8 cellular contexts compared by ENCODE assay signal in the genomic region with DNA sequence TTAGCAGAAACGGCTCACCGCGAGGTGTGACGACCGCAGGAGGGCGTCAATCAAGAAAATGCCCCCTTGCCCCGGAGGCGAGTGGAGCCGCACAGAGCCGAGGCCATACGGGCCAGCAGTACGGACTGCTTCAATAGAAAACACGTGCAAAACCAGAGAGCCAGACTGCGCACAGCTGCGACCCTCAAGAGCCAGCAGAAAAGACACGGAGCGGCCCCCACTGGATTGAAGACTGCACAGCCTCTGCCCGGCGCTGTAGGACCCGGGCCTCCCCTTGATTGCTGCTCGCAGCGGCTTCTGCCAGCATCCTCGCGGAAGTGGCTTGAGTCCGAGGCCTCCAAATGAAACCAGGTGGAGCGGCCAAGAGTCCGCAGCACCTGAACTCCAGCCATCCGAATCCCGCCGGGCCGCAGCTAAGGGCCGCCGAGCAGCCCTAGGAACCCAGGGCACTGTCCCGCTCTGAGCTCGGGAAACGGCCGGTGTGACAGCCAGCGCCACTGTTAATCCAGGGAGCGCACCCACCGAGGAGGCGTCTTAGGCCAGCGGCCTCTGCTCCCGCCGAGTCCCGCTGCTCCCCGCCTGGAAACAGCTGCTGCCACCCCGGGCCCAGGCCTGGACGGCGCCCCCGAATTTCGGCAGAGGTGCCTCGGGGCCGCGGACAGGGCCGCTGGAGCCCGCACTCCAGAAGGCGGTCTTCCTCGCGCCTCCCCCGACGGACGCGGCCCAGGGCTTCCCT. TPM values are rescaled to one million over a fixed set of nuclear protein-coding genes. Genes with fewer than 3 reads are reported as not detected.
DNase-seq lines count a peak whose midpoint lies in the region; ATAC-seq, FAIRE-seq and TF ChIP-seq lines count a peak whose summit lies in the region.

No MANE protein-coding gene starts in this region.

- no peak overlapping the region for H3K27ac Mint-ChIP-seq in stimulated activated effector memory CD8-positive, alpha-beta T cell treated with anti-CD3 and anti-CD28 coated beads, Interleukin-12 subunit alpha, Interleukin-12 subunit beta, amount 100 ng/mL, for 72 hours

- POLR2A ChIA-PET in K562 (lab: Yijun Ruan, JAX): interaction anchor here (0.5 to 1.9 kb wide), 9 partner anchors 19 to 426 kb away, joined by 3 to 4 read pairs (median 3); no protein-coding TSS in a partner anchor

- CTCF ChIA-PET in K562 (lab: Yijun Ruan, JAX; ENCODE audit: low intra/inter-chr PET ratio): interaction anchor here (0.7 to 0.9 kb wide), 2 partner anchors 65 to 160 kb away, joined by 3 read pairs; no protein-coding TSS in a partner anchor

- TF ChIP-seq CTCF in K562 (IDR thresholded peaks at IDR 0.05 in 2 of 3, conservative IDR thresholded peaks at IDR 0.05 in 1 of 3; ENCODE audit: insufficient read depth in 2 of 3, low read depth in 1 of 3, low read length in 3 of 3): peak; percentile 25 to 44 (median 31); a peak in 3 of 6 replicates

- TF ChIP-seq POLR2A in K562 (conservative IDR thresholded peaks at IDR 0.05): no peak

- H3K4me1 Mint-ChIP-seq in stimulated activated effector memory CD8-positive, alpha-beta T cell treated with anti-CD3 and anti-CD28 coated beads, Interleukin-12 subunit alpha, Interleukin-12 subunit beta, amount 100 ng/mL, for 72 hours: peaks cover 12% of the 10 kb centered on the region

- peaks cover 66% of the 10 kb centered on the region for H3K79me2 ChIP-seq in K562 (ENCODE audit: control insufficient read depth, insufficient read depth, low read length)

- peak overlapping the region; percentile 71 for H3K4me2 ChIP-seq in K562 (ENCODE audit: insufficient read depth, low read length)

- peak; percentile 66 for FAIRE-seq in K562 (lab: Jason Lieb, UNC)

- H3K9me3 ChIP-seq in K562 (replicated peaks; ENCODE audit: control insufficient read depth, insufficient read depth, low read depth, low read length): peaks cover 4% of the 10 kb centered on the region; the same call in 1 of the 2 replicates

- peak in 1 of 2 experiments; percentile 28; a peak in 2 of 4 replicates for TF ChIP-seq RAD21 in K562 (CRISPR knock-in tag; conservative IDR thresholded peaks at IDR 0.05 in 1 of 2, IDR thresholded peaks at IDR 0.05 in 1 of 2)

- no peaks in the 10 kb centered on the region for H3K9me3 Mint-ChIP-seq in stimulated activated effector memory CD8-positive, alpha-beta T cell treated with anti-CD3 and anti-CD28 coated beads, Interleukin-12 subunit alpha, Interleukin-12 subunit beta, amount 100 ng/mL, for 72 hours

- H3K36me3 ChIP-seq in K562 (ENCODE audit: control insufficient read depth, insufficient read depth, low read length): peaks cover 34% of the 10 kb centered on the region

- H3K4me3 ChIP-seq in K562: peak overlapping the region; percentile 93

- no TSS peak for BruUV-seq in K562 (replicated peaks; lab: Mats Ljungman, UMichigan)

- no peaks in the 10 kb centered on the region for H3K9me1 ChIP-seq in K562 (ENCODE audit: control insufficient read depth, insufficient read depth, low read length)

- peak overlapping the region; percentile 65 for H3K4me3 Mint-ChIP-seq in stimulated activated effector memory CD8-positive, alpha-beta T cell treated with anti-CD3 and anti-CD28 coated beads, Interleukin-12 subunit alpha, Interleukin-12 subunit beta, amount 100 ng/mL, for 72 hours

- DNase-seq in ELR (ENCODE audit: low read depth) (peak; percentile 51), HCEC 1CT (peak; percentile 6), NCI-H524 treated with DMSO at 0.1 percent for 48 hours (lab: John Stamatoyannopoulos, UW) (peak; percentile 7), K562 (ENCODE audit: extremely low read depth in 1 of 4, low spot score in 3 of 4) (peak in 3 of 4 experiments; percentile 51 to 71 (median 55)), islet precursor cell (peak; percentile 68)
- peak; percentile 31 to 68 for DNase-seq in stimulated activated effector memory CD8-positive, alpha-beta T cell treated with anti-CD3 and anti-CD28 coated beads, Interleukin-12 subunit alpha, Interleukin-12 subunit beta, amount 100 ng/mL, for 72 hours (ENCODE audit: low spot score in 2 of 2)

- peak overlapping the region; percentile 82 for H3K27ac ChIP-seq in K562 (ENCODE audit: extremely low read depth, low read depth, low read length)

- H4K20me1 ChIP-seq in K562 (replicated peaks; ENCODE audit: control insufficient read depth, insufficient read depth, low read length): 0 out of 2 replicates have a peak, but pooled peaks cover 4% of the 10 kb centered on the region

- H3K4me1 ChIP-seq in K562 (replicated peaks in 1 of 2; ENCODE audit: control insufficient read depth in 2 of 2, insufficient read depth in 2 of 2, low read length in 2 of 2): peaks cover 7 to 33% of the 10 kb centered on the region in 2 experiments; a peak in 4 of 5 replicates

- intact Hi-C loops in K562 (cut with micrococcal nuclease): loop anchor here (2.0 kb wide), 1 partner anchor 142 kb away; no protein-coding TSS in a partner anchor

- H3K36me3 Mint-ChIP-seq in stimulated activated effector memory CD8-positive, alpha-beta T cell treated with anti-CD3 and anti-CD28 coated beads, Interleukin-12 subunit alpha, Interleukin-12 subunit beta, amount 100 ng/mL, for 72 hours: no peaks in the 10 kb centered on the region

- no peak for TF ChIP-seq EP300 in K562 (IDR thresholded peaks at IDR 0.05; ENCODE audit: low read length)

- H3K9ac ChIP-seq in K562 (ENCODE audit: insufficient read depth in 1 of 2, low read depth in 2 of 2, low read length in 2 of 2): peak overlapping the region; percentile 75 to 92

- ATAC-seq in K562 (peak; percentile 26), GM21528 (IDR thresholded peaks at IDR 0.05; ENCODE audit: low FRiP score, unreplicated experiment) (no peak), HG03139 (IDR thresholded peaks at IDR 0.05; ENCODE audit: unreplicated experiment) (no peak)
- ATAC-seq in stimulated activated effector memory CD8-positive, alpha-beta T cell treated with anti-CD3 and anti-CD28 coated beads, Interleukin-12 subunit alpha, Interleukin-12 subunit beta, amount 100 ng/mL, for 72 hours: peak; percentile 33

- in situ Hi-C loops in K562 (cut with MboI): no loop called here

- peak overlapping the region; percentile 60 for H2AFZ ChIP-seq in K562 (ENCODE audit: low read depth, low read length)

- no peaks in the 10 kb centered on the region for H3K27me3 ChIP-seq in K562 (ENCODE audit: control insufficient read depth in 2 of 2, insufficient read depth in 2 of 2, low read length in 2 of 2)

- under 1% methylated on average over 41 of the region's 63 CpGs for WGBS in K562 (ENCODE audit: insufficient coverage, low coverage, missing lambda C conversion rate)

TF ChIP-seq in K562, 482 proteins besides CTCF, POLR2A, EP300 and RAD21 (continues in another document):
- TF ChIP-seq, protein P1, sequence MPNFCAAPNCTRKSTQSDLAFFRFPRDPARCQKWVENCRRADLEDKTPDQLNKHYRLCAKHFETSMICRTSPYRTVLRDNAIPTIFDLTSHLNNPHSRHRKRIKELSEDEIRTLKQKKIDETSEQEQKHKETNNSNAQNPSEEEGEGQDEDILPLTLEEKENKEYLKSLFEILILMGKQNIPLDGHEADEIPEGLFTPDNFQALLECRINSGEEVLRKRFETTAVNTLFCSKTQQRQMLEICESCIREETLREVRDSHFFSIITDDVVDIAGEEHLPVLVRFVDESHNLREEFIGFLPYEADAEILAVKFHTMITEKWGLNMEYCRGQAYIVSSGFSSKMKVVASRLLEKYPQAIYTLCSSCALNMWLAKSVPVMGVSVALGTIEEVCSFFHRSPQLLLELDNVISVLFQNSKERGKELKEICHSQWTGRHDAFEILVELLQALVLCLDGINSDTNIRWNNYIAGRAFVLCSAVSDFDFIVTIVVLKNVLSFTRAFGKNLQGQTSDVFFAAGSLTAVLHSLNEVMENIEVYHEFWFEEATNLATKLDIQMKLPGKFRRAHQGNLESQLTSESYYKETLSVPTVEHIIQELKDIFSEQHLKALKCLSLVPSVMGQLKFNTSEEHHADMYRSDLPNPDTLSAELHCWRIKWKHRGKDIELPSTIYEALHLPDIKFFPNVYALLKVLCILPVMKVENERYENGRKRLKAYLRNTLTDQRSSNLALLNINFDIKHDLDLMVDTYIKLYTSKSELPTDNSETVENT (CRISPR knock-in tag; IDR thresholded peaks at IDR 0.05): peak; percentile 41; the same call in 1 of the 2 replicates
- TF ChIP-seq, protein P2, sequence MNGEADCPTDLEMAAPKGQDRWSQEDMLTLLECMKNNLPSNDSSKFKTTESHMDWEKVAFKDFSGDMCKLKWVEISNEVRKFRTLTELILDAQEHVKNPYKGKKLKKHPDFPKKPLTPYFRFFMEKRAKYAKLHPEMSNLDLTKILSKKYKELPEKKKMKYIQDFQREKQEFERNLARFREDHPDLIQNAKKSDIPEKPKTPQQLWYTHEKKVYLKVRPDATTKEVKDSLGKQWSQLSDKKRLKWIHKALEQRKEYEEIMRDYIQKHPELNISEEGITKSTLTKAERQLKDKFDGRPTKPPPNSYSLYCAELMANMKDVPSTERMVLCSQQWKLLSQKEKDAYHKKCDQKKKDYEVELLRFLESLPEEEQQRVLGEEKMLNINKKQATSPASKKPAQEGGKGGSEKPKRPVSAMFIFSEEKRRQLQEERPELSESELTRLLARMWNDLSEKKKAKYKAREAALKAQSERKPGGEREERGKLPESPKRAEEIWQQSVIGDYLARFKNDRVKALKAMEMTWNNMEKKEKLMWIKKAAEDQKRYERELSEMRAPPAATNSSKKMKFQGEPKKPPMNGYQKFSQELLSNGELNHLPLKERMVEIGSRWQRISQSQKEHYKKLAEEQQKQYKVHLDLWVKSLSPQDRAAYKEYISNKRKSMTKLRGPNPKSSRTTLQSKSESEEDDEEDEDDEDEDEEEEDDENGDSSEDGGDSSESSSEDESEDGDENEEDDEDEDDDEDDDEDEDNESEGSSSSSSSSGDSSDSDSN (IDR thresholded peaks at IDR 0.05; ENCODE audit: borderline replicate concordance in 1 of 2, low read depth in 2 of 2, low read length in 2 of 2): peak in 1 of 2 experiments; percentile 14; a peak in 1 of 4 replicates

RNA-seq across cellular contexts. Expression of a gene that starts 0.7 kb away (rescaled TPM):
- 105 and 158 TPM in 2 replicates for total RNA-seq in K562 (2011; cell fraction: chromatin; rRNA removed; ENCODE audit: low replicate concordance)
- 77.9 and 81.1 TPM in 2 replicates for total RNA-seq in K562 (2011; cell fraction: nucleolus; rRNA removed)
- 120 and 153 TPM in 2 replicates for total RNA-seq in K562 (2011; cell fraction: nucleoplasm; rRNA removed)
- 68.0 and 69.2 TPM in 2 replicates for total RNA-seq in K562 (2014; rRNA removed)
- 95.8 and 110 TPM in 2 replicates for total RNA-seq in K562 (2014; rRNA removed; fragmentation: Illumina TruSeq; extraction: Trizol)
- 79.8 and 80.2 TPM in 2 replicates for total RNA-seq in K562 (2015; rRNA removed; fragmentation: Illumina TruSeq; extraction: Trizol)
- total RNA-seq in K562 (2021): 108 and 120 TPM in 2 replicates
- 67.9 and 78.2 TPM in 2 replicates for polyA plus RNA-seq in K562 (2011; rRNA removed)
- polyA plus RNA-seq in K562 (2011; cell fraction: cytosol; rRNA removed): 34.7 and 42.9 TPM in 2 replicates
- polyA plus RNA-seq in K562 (2011; cell fraction: nucleus; rRNA removed): 202 and 206 TPM in 2 replicates
- 97.4 and 134 TPM in 2 replicates for polyA plus RNA-seq in K562 (2012)
- polyA plus RNA-seq in K562 (2014; fragmentation: Illumina TruSeq; extraction: Trizol): 97.5 and 133 TPM in 2 replicates
- 10 to 100 TPM; 37.2 to 51.4 TPM for polyA plus RNA-seq in K562 (2014; fragmentation: Nextera tagmentation; extraction: Ambion mirVana)
- 101 and 110 TPM in 2 replicates for polyA plus RNA-seq in K562 (2014; rRNA removed)
- polyA minus RNA-seq in K562 (2011; rRNA and poly(A)+ RNA removed): 72.5 and 80.9 TPM in 2 replicates
- polyA minus RNA-seq in K562 (2011; cell fraction: cytosol; rRNA and poly(A)+ RNA removed): 27.8 and 36.2 TPM in 2 replicates
- polyA minus RNA-seq in K562 (2011; cell fraction: nucleus; rRNA and poly(A)+ RNA removed): 116 and 143 TPM in 2 replicates

Comparison
In these comparisons a context has a peak if more than half of its experiments do, and no peak if none do; other contexts are left out.
1. DNase-seq: peak in every context shown above with its lines; median percentile 68 in islet precursor cell; 55 in K562; 51 in ELR; 50 in stimulated activated effector memory CD8-positive, alpha-beta T cell treated with anti-CD3 and anti-CD28 coated beads, Interleukin-12 subunit alpha, Interleukin-12 subunit beta, amount 100 ng/mL, for 72 hours; 7 in NCI-H524 treated with DMSO at 0.1 percent for 48 hours; 6 in HCEC 1CT.
2. ATAC-seq: peak in K562 (single experiment) and stimulated activated effector memory CD8-positive, alpha-beta T cell treated with anti-CD3 and anti-CD28 coated beads, Interleukin-12 subunit alpha, Interleukin-12 subunit beta, amount 100 ng/mL, for 72 hours (single experiment); none in GM21528 (single experiment) and HG03139 (single experiment).